8 cellular contexts compared by ENCODE assay signal in genomic region chr12:133181238-133181959, GRCh38. TPM values are rescaled to one million over a fixed set of nuclear protein-coding genes. Genes with fewer than 3 reads are reported as not detected.
DNase-seq lines count a peak whose midpoint lies in the region; ATAC-seq and TF ChIP-seq lines count a peak whose summit lies in the region.

Gene ZNF268 (plus strand): TSS chr12:133181495. CDS start chr12:133181998, 503 bp downstream.

- no peaks in the 10 kb centered on the region for H3K27me3 Mint-ChIP-seq in activated CD4-positive, alpha-beta T cell treated with anti-CD3 and anti-CD28 coated beads, Interleukin-2, amount 10 ng/mL, durations not matched to agents 24 days and 14 days

- peak; percentile 89 for TF ChIP-seq POLR2A in GM19193 (IDR thresholded peaks at IDR 0.05; ENCODE audit: extremely low read depth, insufficient read depth, insufficient read length)

- peak; percentile 94 for ATAC-seq in HG03439 (IDR thresholded peaks at IDR 0.05; ENCODE audit: unreplicated experiment)

- peaks cover 6% of the 10 kb centered on the region for H3K4me1 Mint-ChIP-seq in activated CD4-positive, alpha-beta T cell treated with anti-CD3 and anti-CD28 coated beads, Interleukin-2, amount 10 ng/mL, durations not matched to agents 24 days and 14 days

- H3K27me3 ChIP-seq in BJ (ENCODE audit: control insufficient read depth, insufficient read depth, low read length): no peaks in the 10 kb centered on the region

- H3K36me3 Mint-ChIP-seq in activated CD4-positive, alpha-beta T cell treated with anti-CD3 and anti-CD28 coated beads, Interleukin-2, amount 10 ng/mL, durations not matched to agents 24 days and 14 days (ENCODE audit: low read depth): peaks cover 58% of the 10 kb centered on the region

- CTCF ChIA-PET in BJ (lab: Yijun Ruan, JAX): interaction anchor here (1.3 kb wide), 1 partner anchor 37 kb away, joined by 5 read pairs; no protein-coding TSS in a partner anchor

- intact Hi-C loops in activated CD4-positive, alpha-beta T cell treated with anti-CD3 and anti-CD28 coated beads, Interleukin-2, amount 10 ng/mL, durations not matched to agents 24 days and 14 days (cut with micrococcal nuclease): loop anchor here (1.0 kb wide), 6 partner anchors 51 to 352 kb away; partner anchors contain the start of genes ZNF10, ZNF140, ZNF26 and ZNF605

- peak within 1 kb of the TSS; percentile 93 for H3K27ac Mint-ChIP-seq in activated CD4-positive, alpha-beta T cell treated with anti-CD3 and anti-CD28 coated beads, Interleukin-2, amount 10 ng/mL, durations not matched to agents 24 days and 14 days

- peak within 1 kb of the TSS; percentile 87 for H3K4me3 ChIP-seq in BJ (ENCODE audit: low read depth, low read length)

- POLR2A ChIA-PET in BJ (lab: Charles Lee): interaction anchor here (1.2 kb wide), 1 partner anchor 101 kb away, joined by 4 read pairs; no protein-coding TSS in a partner anchor

- peaks cover 10% of the 10 kb centered on the region for H3K36me3 ChIP-seq in BJ (ENCODE audit: control insufficient read depth, insufficient read depth, low read length)

- H3K4me3 Mint-ChIP-seq in activated CD4-positive, alpha-beta T cell treated with anti-CD3 and anti-CD28 coated beads, Interleukin-2, amount 10 ng/mL, durations not matched to agents 24 days and 14 days: peak within 1 kb of the TSS; percentile 92

- peaks cover 48% of the 10 kb centered on the region for H3K9me3 Mint-ChIP-seq in activated CD4-positive, alpha-beta T cell treated with anti-CD3 and anti-CD28 coated beads, Interleukin-2, amount 10 ng/mL, durations not matched to agents 24 days and 14 days

- peak; percentile 35 for DNase-seq in BJ (ENCODE audit: low read depth)
- DNase-seq in NCI-H510A treated with DMSO at 0.1 percent for 48 hours (lab: John Stamatoyannopoulos, UW): peak; percentile 91
- peak; percentile 98 for DNase-seq in activated CD4-positive, alpha-beta T cell treated with anti-CD3 and anti-CD28 coated beads, Interleukin-2, amount 10 ng/mL, durations not matched to agents 24 days and 14 days
- peak; percentile 54 for DNase-seq in cortex of kidney (lab: John Stamatoyannopoulos, UW)
- DNase-seq in left kidney (ENCODE audit: low read depth, low spot score): peak; percentile 97
- DNase-seq in stimulated activated CD4-positive, alpha-beta T cell treated with anti-CD3 and anti-CD28 coated beads, Interleukin-2, amount 100 ng/mL, for 24 hours: peak; percentile 90 to 93

- peak; percentile 92 for TF ChIP-seq CTCF in BJ (IDR thresholded peaks at IDR 0.05; ENCODE audit: insufficient read depth, low read depth, low read length)

RNA-seq across cellular contexts. Expression of gene ZNF268, which starts in this region (rescaled TPM):
- 9.9 and 16.2 TPM in 2 replicates for polyA plus RNA-seq in BJ (2011; rRNA removed)
- polyA minus RNA-seq in BJ (2011; rRNA and poly(A)+ RNA removed): 39.0 and 71.1 TPM in 2 replicates
- 17.2 and 19.4 TPM in 2 replicates for total RNA-seq in activated CD4-positive, alpha-beta T cell treated with anti-CD3 and anti-CD28 coated beads, Interleukin-2, amount 10 ng/mL, durations not matched to agents 24 days and 14 days

Comparison
In these comparisons a context has a peak if more than half of its experiments do, and no peak if none do; other contexts are left out.
1. Peak in every context shown above with its lines: DNase-seq, ATAC-seq and H3K4me3 ChIP-seq.
2. DNase-seq: peak in every context shown above with its lines; median percentile 98 in activated CD4-positive, alpha-beta T cell treated with anti-CD3 and anti-CD28 coated beads, Interleukin-2, amount 10 ng/mL, durations not matched to agents 24 days and 14 days; 97 in left kidney; 92 in stimulated activated CD4-positive, alpha-beta T cell treated with anti-CD3 and anti-CD28 coated beads, Interleukin-2, amount 100 ng/mL, for 24 hours; 91 in NCI-H510A treated with DMSO at 0.1 percent for 48 hours; 54 in cortex of kidney; 35 in BJ.